In genomic region chr6:158684745-158685355, GRCh38 we compare ENCODE assay signal across 1 cellular context.
TF ChIP-seq lines count a peak whose summit lies in the region.

No MANE protein-coding gene starts in this region.

TF ChIP-seq in WTC11, 78 proteins besides CTCF, POLR2A, EP300 and RAD21 (continued from another document):
- TF ChIP-seq ATF2 (CRISPR knock-in tag; IDR thresholded peaks at IDR 0.05; ENCODE audit: borderline replicate concordance, low read depth): no peak
